ENCODE assay signal across 12 cellular contexts in the genomic region with DNA sequence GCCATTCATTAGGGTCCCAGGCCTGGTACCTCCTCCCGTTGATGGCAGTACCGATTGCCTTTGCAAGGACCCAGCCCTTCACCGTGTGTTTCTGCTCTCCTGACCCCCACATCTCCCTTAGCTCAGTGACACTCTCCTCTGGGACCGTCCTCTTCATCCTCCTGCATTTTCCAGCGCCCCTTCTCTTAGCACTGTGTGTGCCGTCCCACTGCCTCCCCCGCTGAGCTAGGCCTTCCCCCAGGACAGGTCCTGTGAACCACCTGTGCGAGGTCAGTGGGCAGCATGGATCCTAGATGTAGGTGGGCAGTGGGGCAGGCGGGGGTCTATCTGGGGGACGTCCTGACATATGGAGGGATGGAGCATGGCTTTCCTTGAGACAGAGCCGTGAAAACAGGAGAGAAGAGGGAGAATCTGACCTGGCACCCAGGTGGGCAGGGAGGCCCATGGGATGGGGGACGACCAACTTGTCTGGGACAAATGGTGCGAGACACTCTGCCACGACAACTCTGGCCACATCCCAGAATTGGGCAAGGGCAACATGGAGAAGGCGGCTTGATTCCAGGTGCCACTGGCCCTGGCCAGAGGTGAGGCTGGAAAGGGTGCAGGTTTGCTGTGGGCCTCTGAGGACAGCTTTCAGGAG.
DNase-seq lines count a peak whose midpoint lies in the region; ATAC-seq and TF ChIP-seq lines count a peak whose summit lies in the region.
"Had no signal": no experiment of that assay in that cellular context is flagged by ENCODE, and none has a peak within 500 bp of the region (broad histone marks: within the 10 kb centered on the region; RNA-seq: fewer than 3 reads in every experiment).

No MANE protein-coding gene starts in this region.

- H2AFZ ChIP-seq in hepatocyte: peak overlapping the region; percentile 32

- no peaks in the 10 kb centered on the region for H3K36me3 Mint-ChIP-seq in activated CD8-positive, alpha-beta T cell treated with anti-CD3 and anti-CD28 coated beads for 36 hours (ENCODE audit: low read depth)
- H3K36me3 Mint-ChIP-seq: CD14-positive monocyte had no signal

- no peaks in the 10 kb centered on the region for H3K36me3 ChIP-seq in hepatocyte (replicated peaks; ENCODE audit: insufficient read depth, low read depth)
- no peaks in the 10 kb centered on the region for H3K36me3 ChIP-seq in prostate gland
- H3K36me3 ChIP-seq: Peyer's patch had no signal

- H3K79me2 ChIP-seq in hepatocyte: no peaks in the 10 kb centered on the region

- DNase-seq in AG09309 (ENCODE audit: low read depth): no peak
- DNase-seq in astrocyte of the cerebellum (ENCODE audit: low read depth): no peak
- no peak for DNase-seq in hepatocyte (ENCODE audit: low spot score)
- DNase-seq in prostate gland (ENCODE audit: low spot score): no peak
- DNase-seq in GM20000 (ENCODE audit: low spot score): no peak
- DNase-seq in activated CD8-positive, alpha-beta T cell treated with anti-CD3 and anti-CD28 coated beads for 36 hours: no peak
- DNase-seq in NCI-H446 treated with DMSO at 0.1 percent for 48 hours (lab: John Stamatoyannopoulos, UW): no peak
- DNase-seq: activated CD4-positive, alpha-beta T cell treated with anti-CD3 and anti-CD28 coated beads, Interleukin-2, amount 10 ng/mL, durations not matched to agents 24 days and 14 days; NCI-H1436 had no signal

- H3K9me3 ChIP-seq in hepatocyte (ENCODE audit: low read depth) (no peaks in the 10 kb centered on the region), prostate gland (no peaks in the 10 kb centered on the region)
- H3K9me3 ChIP-seq: Peyer's patch had no signal

- in situ Hi-C loops in astrocyte of the cerebellum (cut with HindIII; ENCODE audit: low sequenced_read_pairs): no loop called here

- ATAC-seq in activated CD8-positive, alpha-beta T cell treated with anti-CD3 and anti-CD28 coated beads for 36 hours: no peak
- no peak for ATAC-seq in GM18505 (IDR thresholded peaks at IDR 0.05; ENCODE audit: unreplicated experiment)

- WGBS in hepatocyte (ENCODE audit: low lambda C conversion rate, missing lambda C conversion rate): 88% methylated on average over 14 of the region's 15 CpGs
- WGBS in prostate gland: 78% methylated on average over 15 of the region's 15 CpGs

- TF ChIP-seq POLR2A in prostate gland (IDR thresholded peaks at IDR 0.05): no peak
- no peak for TF ChIP-seq POLR2A in GM18505 (IDR thresholded peaks at IDR 0.05; ENCODE audit: borderline replicate concordance, extremely low read depth, insufficient read depth, insufficient read length)

- H3K9me2 ChIP-seq in hepatocyte (replicated peaks; ENCODE audit: insufficient read depth): no peaks in the 10 kb centered on the region

- intact Hi-C loops in prostate gland (cut with DNase I): no loop called here
- intact Hi-C loops in activated CD8-positive, alpha-beta T cell treated with anti-CD3 and anti-CD28 coated beads for 36 hours (cut with micrococcal nuclease): no loop called here

- H3K27me3 ChIP-seq in hepatocyte (no peaks in the 10 kb centered on the region), prostate gland (replicated peaks; ENCODE audit: insufficient read depth) (no peaks in the 10 kb centered on the region)
- H3K27me3 ChIP-seq: Peyer's patch had no signal

- H3K4me3 Mint-ChIP-seq in activated CD8-positive, alpha-beta T cell treated with anti-CD3 and anti-CD28 coated beads for 36 hours: no peak overlapping the region
- H3K4me3 Mint-ChIP-seq: activated CD4-positive, alpha-beta T cell treated with anti-CD3 and anti-CD28 coated beads, Interleukin-2, amount 10 ng/mL, durations not matched to agents 24 days and 14 days had no signal

- H4K20me1 ChIP-seq in hepatocyte (ENCODE audit: insufficient read depth, poor library complexity, severe bottlenecking): no peaks in the 10 kb centered on the region

- peak overlapping the region; percentile 75 for H3K4me2 ChIP-seq in hepatocyte

- CTCF ChIA-PET in activated CD8-positive, alpha-beta T cell treated with anti-CD3 and anti-CD28 coated beads for 36 hours (lab: Charles Lee): no interaction called here

- TF ChIP-seq CTCF in AG09309 (IDR thresholded peaks at IDR 0.05; ENCODE audit: control insufficient read depth, insufficient read depth, low read depth, low read length, missing control alignments): no peak
- no peak for TF ChIP-seq CTCF in astrocyte of the cerebellum (IDR thresholded peaks at IDR 0.05; ENCODE audit: low read depth, low read length, missing control alignments)
- TF ChIP-seq CTCF in hepatocyte (IDR thresholded peaks at IDR 0.05; ENCODE audit: poor library complexity): no peak
- no peak for TF ChIP-seq CTCF in prostate gland (IDR thresholded peaks at IDR 0.05)
- TF ChIP-seq CTCF in GM20000 (IDR thresholded peaks at IDR 0.05; ENCODE audit: extremely low read depth, missing control alignments): no peak
- TF ChIP-seq CTCF in activated CD8-positive, alpha-beta T cell treated with anti-CD3 and anti-CD28 coated beads for 36 hours (IDR thresholded peaks at IDR 0.05): no peak

- POLR2A ChIA-PET in activated CD8-positive, alpha-beta T cell treated with anti-CD3 and anti-CD28 coated beads for 36 hours (lab: Charles Lee): no interaction called here

- peaks cover 24% of the 10 kb centered on the region for H3K27me3 Mint-ChIP-seq in activated CD8-positive, alpha-beta T cell treated with anti-CD3 and anti-CD28 coated beads for 36 hours

- H3K9me3 Mint-ChIP-seq in activated CD8-positive, alpha-beta T cell treated with anti-CD3 and anti-CD28 coated beads for 36 hours: no peaks in the 10 kb centered on the region
- H3K9me3 Mint-ChIP-seq: activated CD4-positive, alpha-beta T cell treated with anti-CD3 and anti-CD28 coated beads, Interleukin-2, amount 10 ng/mL, durations not matched to agents 24 days and 14 days had no signal

- peak overlapping the region; percentile 82 for H3K27ac ChIP-seq in hepatocyte
- H3K27ac ChIP-seq in prostate gland: peak overlapping the region; percentile 73 to 76

- peaks cover 14% of the 10 kb centered on the region for H3K4me1 ChIP-seq in hepatocyte (ENCODE audit: insufficient read depth)
- peaks cover 10% of the 10 kb centered on the region for H3K4me1 ChIP-seq in prostate gland (replicated peaks)

- peak overlapping the region; percentile 36 for H3K4me3 ChIP-seq in AG09309 (ENCODE audit: control insufficient read depth, low read depth, low read length)
- H3K4me3 ChIP-seq in astrocyte of the cerebellum (ENCODE audit: low read depth, low read length): peak overlapping the region; percentile 34
- no peak overlapping the region for H3K4me3 ChIP-seq in hepatocyte
- no peak overlapping the region for H3K4me3 ChIP-seq in prostate gland

- H3K27ac Mint-ChIP-seq in activated CD8-positive, alpha-beta T cell treated with anti-CD3 and anti-CD28 coated beads for 36 hours: no peak overlapping the region
- H3K27ac Mint-ChIP-seq: activated CD4-positive, alpha-beta T cell treated with anti-CD3 and anti-CD28 coated beads, Interleukin-2, amount 10 ng/mL, durations not matched to agents 24 days and 14 days; CD14-positive monocyte had no signal

- no peaks in the 10 kb centered on the region for H3K4me1 Mint-ChIP-seq in activated CD8-positive, alpha-beta T cell treated with anti-CD3 and anti-CD28 coated beads for 36 hours (ENCODE audit: low read depth)
- H3K4me1 Mint-ChIP-seq: activated CD4-positive, alpha-beta T cell treated with anti-CD3 and anti-CD28 coated beads, Interleukin-2, amount 10 ng/mL, durations not matched to agents 24 days and 14 days had no signal

Comparison
In these comparisons a context has a peak if more than half of its experiments do, and no peak if none do; other contexts are left out.
1. H3K4me3 ChIP-seq: peak in AG09309 (single experiment) and astrocyte of the cerebellum (single experiment); none in hepatocyte (single experiment) and prostate gland (0 of 2).